1 cellular context compared by ENCODE assay signal in genomic region chr7:156111-157007, GRCh38.
TF ChIP-seq lines count a peak whose summit lies in the region.

No MANE protein-coding gene starts in this region.

TF ChIP-seq in H1, 55 proteins besides CTCF, POLR2A, EP300 and RAD21:
- no peak for TF ChIP-seq RBBP5 (IDR thresholded peaks at IDR 0.05; ENCODE audit: borderline replicate concordance, low read depth, low read length)
- TF ChIP-seq BCL11A (IDR thresholded peaks at IDR 0.05; ENCODE audit: low read depth in 2 of 2, low read length in 2 of 2): no peak
- TF ChIP-seq, protein P1, sequence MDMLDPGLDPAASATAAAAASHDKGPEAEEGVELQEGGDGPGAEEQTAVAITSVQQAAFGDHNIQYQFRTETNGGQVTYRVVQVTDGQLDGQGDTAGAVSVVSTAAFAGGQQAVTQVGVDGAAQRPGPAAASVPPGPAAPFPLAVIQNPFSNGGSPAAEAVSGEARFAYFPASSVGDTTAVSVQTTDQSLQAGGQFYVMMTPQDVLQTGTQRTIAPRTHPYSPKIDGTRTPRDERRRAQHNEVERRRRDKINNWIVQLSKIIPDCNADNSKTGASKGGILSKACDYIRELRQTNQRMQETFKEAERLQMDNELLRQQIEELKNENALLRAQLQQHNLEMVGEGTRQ (IDR thresholded peaks at IDR 0.05; ENCODE audit: low read length): no peak
- TF ChIP-seq TAF1 (IDR thresholded peaks at IDR 0.05; ENCODE audit: low read depth, low read length): no peak
- TF ChIP-seq TEAD4 (IDR thresholded peaks at IDR 0.05; ENCODE audit: low read depth, low read length): no peak
- TF ChIP-seq, protein P2, sequence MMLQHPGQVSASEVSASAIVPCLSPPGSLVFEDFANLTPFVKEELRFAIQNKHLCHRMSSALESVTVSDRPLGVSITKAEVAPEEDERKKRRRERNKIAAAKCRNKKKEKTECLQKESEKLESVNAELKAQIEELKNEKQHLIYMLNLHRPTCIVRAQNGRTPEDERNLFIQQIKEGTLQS (IDR thresholded peaks at IDR 0.05; ENCODE audit: insufficient read depth, low read depth, low read length): no peak
- no peak for TF ChIP-seq ZNF274 (IDR thresholded peaks at IDR 0.05; ENCODE audit: borderline replicate concordance, extremely low read depth, low read length)
- no peak for TF ChIP-seq CBX5 (IDR thresholded peaks at IDR 0.05; ENCODE audit: low read depth, low read length)
- no peak for TF ChIP-seq CHD1 (IDR thresholded peaks at IDR 0.05; ENCODE audit: low read depth, low read length)
- no peak for TF ChIP-seq JUN (IDR thresholded peaks at IDR 0.05; ENCODE audit: low read depth, low read length)
- no peak for TF ChIP-seq TBP (IDR thresholded peaks at IDR 0.05; ENCODE audit: low read depth, low read length)
- TF ChIP-seq CBX8 (IDR thresholded peaks at IDR 0.05; ENCODE audit: borderline replicate concordance, low read depth, low read length): no peak
- no peak for TF ChIP-seq BRCA1 (IDR thresholded peaks at IDR 0.05; ENCODE audit: low read depth, low read length)
- TF ChIP-seq SUZ12 (IDR thresholded peaks at IDR 0.05; ENCODE audit: low read length): no peak
- TF ChIP-seq E2F6 (IDR thresholded peaks at IDR 0.05): no peak
- TF ChIP-seq POLR2AphosphoS5 (IDR thresholded peaks at IDR 0.05; ENCODE audit: low read depth, low read length): no peak
- no peak for TF ChIP-seq SAP30 (IDR thresholded peaks at IDR 0.05; ENCODE audit: insufficient read depth, insufficient replicate concordance, low read length)
- no peak for TF ChIP-seq EZH2 (IDR thresholded peaks at IDR 0.05; ENCODE audit: low read depth, low read length, severe bottlenecking)
